Comparison of ENCODE assay signal across 19 cellular contexts in genomic region chr15:60842694-60843093, GRCh38.
DNase-seq lines count a peak whose midpoint lies in the region; ATAC-seq and FAIRE-seq lines count a peak whose summit lies in the region.
"Had no signal": no experiment of that assay in that cellular context is flagged by ENCODE, and none has a peak within 500 bp of the region (broad histone marks: within the 10 kb centered on the region; RNA-seq: fewer than 3 reads in every experiment).

No MANE protein-coding gene starts in this region.

- H3K36me3 ChIP-seq in CD8-positive, alpha-beta memory T cell (ENCODE audit: insufficient read depth, low read length): no peaks in the 10 kb centered on the region

- CTCF ChIA-PET in CD8-positive, alpha-beta memory T cell (lab: Charles Lee): interaction anchor here (1.2 to 5.7 kb wide), 2 partner anchors 12 to 20 kb away, joined by 3 to 28 read pairs; no protein-coding TSS in a partner anchor

- POLR2A ChIA-PET in CD8-positive, alpha-beta memory T cell (lab: Charles Lee): no interaction called here

- no peaks in the 10 kb centered on the region for H3K27me3 ChIP-seq in CD8-positive, alpha-beta memory T cell (ENCODE audit: insufficient read depth, low read length, poor library complexity, severe bottlenecking)

- peaks cover 77% of the 10 kb centered on the region for H3K4me1 ChIP-seq in CD8-positive, alpha-beta memory T cell (ENCODE audit: insufficient read depth, low read length)
- H3K4me1 ChIP-seq: A549 had no signal

- no peaks in the 10 kb centered on the region for H3K9me3 Mint-ChIP-seq in activated T-cell treated with anti-CD3 and anti-CD28 coated beads, Interleukin-2, amount 50 U/mL, for 24 hours
- H3K9me3 Mint-ChIP-seq in CD8-positive, alpha-beta memory T cell: no peaks in the 10 kb centered on the region
- no peaks in the 10 kb centered on the region for H3K9me3 Mint-ChIP-seq in central memory CD8-positive, alpha-beta T cell

- peak; percentile 69 for FAIRE-seq in urothelium cell line (lab: Jason Lieb, UNC)
- FAIRE-seq: A549, G401.6, K562 had no signal

- no peaks in the 10 kb centered on the region for H3K9me3 ChIP-seq in CD8-positive, alpha-beta memory T cell (ENCODE audit: low read length)
- H3K9me3 ChIP-seq: A549 had no signal

- H3K27me3 Mint-ChIP-seq in activated T-cell treated with anti-CD3 and anti-CD28 coated beads, Interleukin-2, amount 50 U/mL, for 24 hours: peaks cover 2% of the 10 kb centered on the region
- H3K27me3 Mint-ChIP-seq in CD8-positive, alpha-beta memory T cell: no peaks in the 10 kb centered on the region
- H3K27me3 Mint-ChIP-seq in central memory CD8-positive, alpha-beta T cell: no peaks in the 10 kb centered on the region

- DNase-seq in activated T-cell treated with anti-CD3 and anti-CD28 coated beads, Interleukin-2, amount 50 U/mL, for 24 hours: no peak
- no peak for DNase-seq in activated T-cell treated with anti-CD3 and anti-CD28 coated beads, Interleukin-2, amount 50 U/mL, for 1 hour
- no peak for DNase-seq in CD8-positive, alpha-beta memory T cell
- no peak for DNase-seq in central memory CD8-positive, alpha-beta T cell (ENCODE audit: low spot score in 2 of 2)
- DNase-seq in urothelium cell line (ENCODE audit: low spot score) (no peak), NOMO-1 treated with DMSO at 0.1 percent for 48 hours (lab: John Stamatoyannopoulos, UW; ENCODE audit: unreplicated experiment) (no peak), EL (no peak)
- DNase-seq: DND-41, H7, NCI-H1105 treated with DMSO at 0.1 percent for 48 hours, NCI-H1694 treated with DMSO at 0.1 percent for 48 hours, NCI-H2107, NCI-H226, NCI-H524, NCI-H82, SHP77 had no signal

- H3K27ac ChIP-seq in CD8-positive, alpha-beta memory T cell (ENCODE audit: low read depth, low read length): no peak overlapping the region
- H3K27ac ChIP-seq: A549 had no signal

- ATAC-seq in central memory CD8-positive, alpha-beta T cell (replicated peaks; ENCODE audit: extremely low read depth, poor library complexity, severe bottlenecking): no peak
- ATAC-seq: A549, K562 had no signal

- H3K4me1 Mint-ChIP-seq in activated T-cell treated with anti-CD3 and anti-CD28 coated beads, Interleukin-2, amount 50 U/mL, for 24 hours (ENCODE audit: low read depth): peaks cover 76% of the 10 kb centered on the region
- H3K4me1 Mint-ChIP-seq in CD8-positive, alpha-beta memory T cell: peaks cover 71 to 94% (median 85%) of the 10 kb centered on the region in 3 donors
- peaks cover 71% of the 10 kb centered on the region for H3K4me1 Mint-ChIP-seq in central memory CD8-positive, alpha-beta T cell

- peak overlapping the region; percentile 54 for H3K4me3 ChIP-seq in CD8-positive, alpha-beta memory T cell (ENCODE audit: low read length)
- H3K4me3 ChIP-seq: A549, K562 had no signal

- peak overlapping the region; percentile 4 for H3K27ac Mint-ChIP-seq in activated T-cell treated with anti-CD3 and anti-CD28 coated beads, Interleukin-2, amount 50 U/mL, for 24 hours
- H3K27ac Mint-ChIP-seq in CD8-positive, alpha-beta memory T cell: peak overlapping the region in 7 of 8 donors; percentile 64 to 99 (median 95)
- H3K27ac Mint-ChIP-seq in central memory CD8-positive, alpha-beta T cell (ENCODE audit: low read depth): peak overlapping the region; percentile 84

- H3K4me3 Mint-ChIP-seq in activated T-cell treated with anti-CD3 and anti-CD28 coated beads, Interleukin-2, amount 50 U/mL, for 24 hours: no peak overlapping the region
- peak overlapping the region; percentile 22 to 89 (median 88) for H3K4me3 Mint-ChIP-seq in CD8-positive, alpha-beta memory T cell
- H3K4me3 Mint-ChIP-seq in central memory CD8-positive, alpha-beta T cell: peak overlapping the region; percentile 73

- no peaks in the 10 kb centered on the region for H3K36me3 Mint-ChIP-seq in activated T-cell treated with anti-CD3 and anti-CD28 coated beads, Interleukin-2, amount 50 U/mL, for 24 hours (ENCODE audit: low read depth)
- no peaks in the 10 kb centered on the region for H3K36me3 Mint-ChIP-seq in CD8-positive, alpha-beta memory T cell
- peaks cover 5% of the 10 kb centered on the region for H3K36me3 Mint-ChIP-seq in central memory CD8-positive, alpha-beta T cell (ENCODE audit: insufficient read depth)

Comparison
In these comparisons a context has a peak if more than half of its experiments do, and no peak if none do; other contexts are left out.
1. H3K27ac Mint-ChIP-seq: peak in every context shown above with its lines; median percentile 95 in CD8-positive, alpha-beta memory T cell; 84 in central memory CD8-positive, alpha-beta T cell; 4 in activated T-cell treated with anti-CD3 and anti-CD28 coated beads, Interleukin-2, amount 50 U/mL, for 24 hours.